In genomic region chr16:21363550-21364223, GRCh38 we compare ENCODE assay signal across 7 cellular contexts.
DNase-seq lines count a peak whose midpoint lies in the region; ATAC-seq and TF ChIP-seq lines count a peak whose summit lies in the region.
"Not testable (repeated sequence)": the region's sequence is repeated elsewhere in the genome, so short reads cannot be mapped to it uniquely, and the experiment has no call there.

No MANE protein-coding gene starts in this region.

- H3K27ac Mint-ChIP-seq in MCF 10A (ENCODE audit: low read depth, unreplicated experiment) (peak overlapping the region; percentile 94), neural progenitor cell (peak overlapping the region; percentile 46)

- H3K4me1 Mint-ChIP-seq in MCF 10A (ENCODE audit: insufficient read depth, unreplicated experiment), result not testable (repeated sequence)
- peaks cover 18% of the 10 kb centered on the region for H3K4me1 Mint-ChIP-seq in neural progenitor cell

- H3F3A ChIP-seq in neural progenitor cell (ENCODE audit: low read depth), result not testable (repeated sequence)

- H3K9me3 ChIP-seq in neural progenitor cell (ENCODE audit: low read depth), result not testable (repeated sequence)

- not testable (repeated sequence) for H3K4me3 ChIP-seq in neural progenitor cell

- POLR2A ChIA-PET in MCF 10A (lab: Yijun Ruan, JAX), result not testable (repeated sequence)

- peak; percentile 73 for DNase-seq in EL
- DNase-seq in NCI-H226, result peak; percentile 69
- DNase-seq in MCF 10A (ENCODE audit: unreplicated experiment), result peak; percentile 71
- DNase-seq in fibroblast of the conjunctiva (ENCODE audit: low read depth), result peak; percentile 45
- not testable (repeated sequence) for DNase-seq in neural progenitor cell (ENCODE audit: low spot score)

- not testable (repeated sequence) for H3K36me3 ChIP-seq in neural progenitor cell

- TF ChIP-seq CTCF in MCF 10A (IDR thresholded peaks at IDR 0.05; ENCODE audit: unreplicated experiment); neural progenitor cell (IDR thresholded peaks at IDR 0.05): not testable (repeated sequence)

- not testable (repeated sequence) for H3K79me2 ChIP-seq in neural progenitor cell (ENCODE audit: low read depth)

- not testable (repeated sequence) for H3K27me3 Mint-ChIP-seq in MCF 10A (ENCODE audit: insufficient read depth, unreplicated experiment); neural progenitor cell (ENCODE audit: insufficient read depth, low read depth)

- not testable (repeated sequence) for H3K4me2 ChIP-seq in neural progenitor cell

- H3K4me1 ChIP-seq in neural progenitor cell, result not testable (repeated sequence)

- not testable (repeated sequence) for H3K9ac ChIP-seq in neural progenitor cell

- ATAC-seq in HG03175 (IDR thresholded peaks at IDR 0.05; ENCODE audit: unreplicated experiment) (peak; percentile 25), SK-N-SH treated with all-trans-retinoic acid at 6 μM for 48 hours (peak; percentile 93)

- not testable (repeated sequence) for BruUV-seq in MCF 10A (replicated peaks; lab: Mats Ljungman, UMichigan)

- H3K36me3 Mint-ChIP-seq in MCF 10A (ENCODE audit: insufficient read depth, unreplicated experiment), result peaks cover 26% of the 10 kb centered on the region
- H3K36me3 Mint-ChIP-seq in neural progenitor cell, result not testable (repeated sequence)

- H3K27ac ChIP-seq in neural progenitor cell, result not testable (repeated sequence)

- not testable (repeated sequence) for H3K27me3 ChIP-seq in neural progenitor cell

- intact Hi-C loops in MCF 10A (cut with micrococcal nuclease), result loop anchor here (5.0 kb wide), 1 partner anchor 61 kb away; no protein-coding TSS in a partner anchor

- CTCF ChIA-PET in MCF 10A (lab: Yijun Ruan, JAX), result interaction anchor here (0.6 kb wide), 1 partner anchor 512 kb away, joined by 6 read pairs; no protein-coding TSS in a partner anchor

- H3K4me3 Mint-ChIP-seq in MCF 10A (ENCODE audit: unreplicated experiment); neural progenitor cell: not testable (repeated sequence)

- not testable (repeated sequence) for H3K9me3 Mint-ChIP-seq in MCF 10A (ENCODE audit: unreplicated experiment); neural progenitor cell

- not testable (repeated sequence) for H2AFZ ChIP-seq in neural progenitor cell (replicated peaks)

- H4K20me1 ChIP-seq in neural progenitor cell (ENCODE audit: low read depth), result not testable (repeated sequence)
